1 cellular context compared by ENCODE assay signal in the genomic region with DNA sequence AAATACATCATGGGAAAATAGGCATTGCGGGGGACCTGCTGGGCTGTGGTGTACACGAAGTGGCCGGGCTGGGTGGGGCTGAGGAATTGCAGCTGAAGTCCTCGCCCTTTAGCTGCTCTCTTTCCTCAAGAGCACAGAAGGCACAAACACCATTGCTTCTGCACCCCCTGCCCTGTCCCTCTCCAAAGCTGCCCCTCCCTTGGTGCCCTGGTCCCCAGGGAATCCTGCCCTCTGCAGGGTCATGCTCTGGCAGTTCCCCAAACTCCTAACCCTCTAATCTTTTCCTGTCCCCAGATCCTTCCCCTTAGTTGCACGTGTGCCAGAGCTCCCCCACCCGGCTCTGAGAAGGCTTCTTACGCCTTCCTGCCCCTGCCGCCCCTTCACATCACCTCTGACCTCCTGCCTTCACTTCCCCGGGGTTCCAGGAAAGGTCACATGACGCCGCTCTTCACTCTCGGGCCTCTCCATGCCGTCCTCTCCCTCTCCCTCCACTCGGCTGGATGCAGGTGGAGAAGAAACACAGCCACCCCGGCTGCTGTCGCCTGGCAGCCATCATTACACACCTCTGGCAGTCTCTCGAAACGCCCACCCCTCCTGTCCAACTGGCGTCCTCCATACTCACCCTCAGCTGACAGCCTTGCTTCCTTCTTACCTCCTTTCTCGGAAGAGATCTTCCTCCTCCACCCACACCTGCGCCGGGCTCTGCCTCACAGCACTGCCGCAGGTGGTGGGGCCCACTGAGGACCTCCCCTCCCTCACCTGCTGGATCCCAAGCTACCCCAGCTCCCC.
A peak's percentile ranks its signal among the peaks of the same experiment; 100 is the strongest.
TF ChIP-seq lines count a peak whose summit lies in the region.

No MANE protein-coding gene starts in this region.

TF ChIP-seq in HepG2, 621 proteins besides CTCF, POLR2A, EP300 and RAD21 (continued from another document):
- TF ChIP-seq, protein P1, sequence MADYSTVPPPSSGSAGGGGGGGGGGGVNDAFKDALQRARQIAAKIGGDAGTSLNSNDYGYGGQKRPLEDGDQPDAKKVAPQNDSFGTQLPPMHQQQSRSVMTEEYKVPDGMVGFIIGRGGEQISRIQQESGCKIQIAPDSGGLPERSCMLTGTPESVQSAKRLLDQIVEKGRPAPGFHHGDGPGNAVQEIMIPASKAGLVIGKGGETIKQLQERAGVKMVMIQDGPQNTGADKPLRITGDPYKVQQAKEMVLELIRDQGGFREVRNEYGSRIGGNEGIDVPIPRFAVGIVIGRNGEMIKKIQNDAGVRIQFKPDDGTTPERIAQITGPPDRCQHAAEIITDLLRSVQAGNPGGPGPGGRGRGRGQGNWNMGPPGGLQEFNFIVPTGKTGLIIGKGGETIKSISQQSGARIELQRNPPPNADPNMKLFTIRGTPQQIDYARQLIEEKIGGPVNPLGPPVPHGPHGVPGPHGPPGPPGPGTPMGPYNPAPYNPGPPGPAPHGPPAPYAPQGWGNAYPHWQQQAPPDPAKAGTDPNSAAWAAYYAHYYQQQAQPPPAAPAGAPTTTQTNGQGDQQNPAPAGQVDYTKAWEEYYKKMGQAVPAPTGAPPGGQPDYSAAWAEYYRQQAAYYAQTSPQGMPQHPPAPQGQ (CRISPR knock-in tag; IDR thresholded peaks at IDR 0.05; ENCODE audit: borderline replicate concordance): no peak
- TF ChIP-seq ZFY (CRISPR knock-in tag; IDR thresholded peaks at IDR 0.05) (peak; percentile 13; the same call in 1 of the 2 replicates), MEIS1 (CRISPR knock-in tag; IDR thresholded peaks at IDR 0.05; ENCODE audit: borderline replicate concordance) (no peak), SP140L (CRISPR knock-in tag; IDR thresholded peaks at IDR 0.05; ENCODE audit: borderline replicate concordance) (no peak), KDM6A (CRISPR knock-in tag; IDR thresholded peaks at IDR 0.05; ENCODE audit: low read depth) (no peak), HMG20B (CRISPR knock-in tag; conservative IDR thresholded peaks at IDR 0.05) (no peak), MAF1 (CRISPR knock-in tag; IDR thresholded peaks at IDR 0.05; ENCODE audit: borderline replicate concordance) (no peak), ZSCAN22 (CRISPR knock-in tag; IDR thresholded peaks at IDR 0.05) (no peak), ZBTB7A (CRISPR knock-in tag; IDR thresholded peaks at IDR 0.05) (no peak), CBX5 (CRISPR knock-in tag; IDR thresholded peaks at IDR 0.05; ENCODE audit: borderline replicate concordance) (no peak), ZNF263 (CRISPR knock-in tag; IDR thresholded peaks at IDR 0.05) (no peak), ZNF496 (CRISPR knock-in tag; IDR thresholded peaks at IDR 0.05; ENCODE audit: insufficient replicate concordance) (no peak), TAF15 (IDR thresholded peaks at IDR 0.05; ENCODE audit: low read depth, low read length, poor library complexity, severe bottlenecking) (no peak), ZNF788 (CRISPR knock-in tag; IDR thresholded peaks at IDR 0.05; ENCODE audit: borderline replicate concordance) (peak; percentile 57; the same call in 1 of the 2 replicates), GATAD2A (CRISPR knock-in tag; IDR thresholded peaks at IDR 0.05) (peak; percentile 11; the same call in 1 of the 2 replicates), CEBPG (CRISPR knock-in tag; IDR thresholded peaks at IDR 0.05) (no peak), GLI4 (CRISPR knock-in tag; IDR thresholded peaks at IDR 0.05; ENCODE audit: borderline replicate concordance) (no peak), MYNN (CRISPR knock-in tag; IDR thresholded peaks at IDR 0.05; ENCODE audit: low read depth) (no peak), ZNF674 (CRISPR knock-in tag; IDR thresholded peaks at IDR 0.05; ENCODE audit: low read depth) (no peak), GATA4 (IDR thresholded peaks at IDR 0.05; ENCODE audit: borderline replicate concordance, low read depth) (no peak), ZNF10 (CRISPR knock-in tag; IDR thresholded peaks at IDR 0.05; ENCODE audit: borderline replicate concordance, low read depth) (no peak), KLF16 (CRISPR knock-in tag; IDR thresholded peaks at IDR 0.05) (no peak), MED13 (CRISPR knock-in tag; IDR thresholded peaks at IDR 0.05) (no peak), FLYWCH1 (CRISPR knock-in tag; IDR thresholded peaks at IDR 0.05) (no peak)
- TF ChIP-seq, protein P2, sequence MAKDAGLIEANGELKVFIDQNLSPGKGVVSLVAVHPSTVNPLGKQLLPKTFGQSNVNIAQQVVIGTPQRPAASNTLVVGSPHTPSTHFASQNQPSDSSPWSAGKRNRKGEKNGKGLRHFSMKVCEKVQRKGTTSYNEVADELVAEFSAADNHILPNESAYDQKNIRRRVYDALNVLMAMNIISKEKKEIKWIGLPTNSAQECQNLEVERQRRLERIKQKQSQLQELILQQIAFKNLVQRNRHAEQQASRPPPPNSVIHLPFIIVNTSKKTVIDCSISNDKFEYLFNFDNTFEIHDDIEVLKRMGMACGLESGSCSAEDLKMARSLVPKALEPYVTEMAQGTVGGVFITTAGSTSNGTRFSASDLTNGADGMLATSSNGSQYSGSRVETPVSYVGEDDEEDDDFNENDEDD (CRISPR knock-in tag; IDR thresholded peaks at IDR 0.05; ENCODE audit: borderline replicate concordance): no peak
- TF ChIP-seq, protein P3, sequence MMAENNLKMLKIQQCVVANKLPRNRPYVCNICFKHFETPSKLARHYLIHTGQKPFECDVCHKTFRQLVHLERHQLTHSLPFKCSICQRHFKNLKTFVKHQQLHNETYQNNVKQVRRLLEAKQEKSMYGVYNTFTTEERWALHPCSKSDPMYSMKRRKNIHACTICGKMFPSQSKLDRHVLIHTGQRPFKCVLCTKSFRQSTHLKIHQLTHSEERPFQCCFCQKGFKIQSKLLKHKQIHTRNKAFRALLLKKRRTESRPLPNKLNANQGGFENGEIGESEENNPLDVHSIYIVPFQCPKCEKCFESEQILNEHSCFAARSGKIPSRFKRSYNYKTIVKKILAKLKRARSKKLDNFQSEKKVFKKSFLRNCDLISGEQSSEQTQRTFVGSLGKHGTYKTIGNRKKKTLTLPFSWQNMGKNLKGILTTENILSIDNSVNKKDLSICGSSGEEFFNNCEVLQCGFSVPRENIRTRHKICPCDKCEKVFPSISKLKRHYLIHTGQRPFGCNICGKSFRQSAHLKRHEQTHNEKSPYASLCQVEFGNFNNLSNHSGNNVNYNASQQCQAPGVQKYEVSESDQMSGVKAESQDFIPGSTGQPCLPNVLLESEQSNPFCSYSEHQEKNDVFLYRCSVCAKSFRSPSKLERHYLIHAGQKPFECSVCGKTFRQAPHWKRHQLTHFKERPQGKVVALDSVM (CRISPR knock-in tag; IDR thresholded peaks at IDR 0.05): 0 out of 2 replicates have a peak, but pooled peaks have one; percentile 6
- TF ChIP-seq, protein P4, sequence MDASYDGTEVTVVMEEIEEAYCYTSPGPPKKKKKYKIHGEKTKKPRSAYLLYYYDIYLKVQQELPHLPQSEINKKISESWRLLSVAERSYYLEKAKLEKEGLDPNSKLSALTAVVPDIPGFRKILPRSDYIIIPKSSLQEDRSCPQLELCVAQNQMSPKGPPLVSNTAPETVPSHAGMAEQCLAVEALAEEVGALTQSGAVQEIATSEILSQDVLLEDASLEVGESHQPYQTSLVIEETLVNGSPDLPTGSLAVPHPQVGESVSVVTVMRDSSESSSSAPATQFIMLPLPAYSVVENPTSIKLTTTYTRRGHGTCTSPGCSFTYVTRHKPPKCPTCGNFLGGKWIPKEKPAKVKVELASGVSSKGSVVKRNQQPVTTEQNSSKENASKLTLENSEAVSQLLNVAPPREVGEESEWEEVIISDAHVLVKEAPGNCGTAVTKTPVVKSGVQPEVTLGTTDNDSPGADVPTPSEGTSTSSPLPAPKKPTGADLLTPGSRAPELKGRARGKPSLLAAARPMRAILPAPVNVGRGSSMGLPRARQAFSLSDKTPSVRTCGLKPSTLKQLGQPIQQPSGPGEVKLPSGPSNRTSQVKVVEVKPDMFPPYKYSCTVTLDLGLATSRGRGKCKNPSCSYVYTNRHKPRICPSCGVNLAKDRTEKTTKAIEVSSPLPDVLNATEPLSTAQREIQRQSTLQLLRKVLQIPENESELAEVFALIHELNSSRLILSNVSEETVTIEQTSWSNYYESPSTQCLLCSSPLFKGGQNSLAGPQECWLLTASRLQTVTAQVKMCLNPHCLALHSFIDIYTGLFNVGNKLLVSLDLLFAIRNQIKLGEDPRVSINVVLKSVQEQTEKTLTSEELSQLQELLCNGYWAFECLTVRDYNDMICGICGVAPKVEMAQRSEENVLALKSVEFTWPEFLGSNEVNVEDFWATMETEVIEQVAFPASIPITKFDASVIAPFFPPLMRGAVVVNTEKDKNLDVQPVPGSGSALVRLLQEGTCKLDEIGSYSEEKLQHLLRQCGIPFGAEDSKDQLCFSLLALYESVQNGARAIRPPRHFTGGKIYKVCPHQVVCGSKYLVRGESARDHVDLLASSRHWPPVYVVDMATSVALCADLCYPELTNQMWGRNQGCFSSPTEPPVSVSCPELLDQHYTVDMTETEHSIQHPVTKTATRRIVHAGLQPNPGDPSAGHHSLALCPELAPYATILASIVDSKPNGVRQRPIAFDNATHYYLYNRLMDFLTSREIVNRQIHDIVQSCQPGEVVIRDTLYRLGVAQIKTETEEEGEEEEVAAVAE (CRISPR knock-in tag; IDR thresholded peaks at IDR 0.05; ENCODE audit: borderline replicate concordance): no peak
